Comparison of ENCODE assay signal across 8 cellular contexts in the genomic region with DNA sequence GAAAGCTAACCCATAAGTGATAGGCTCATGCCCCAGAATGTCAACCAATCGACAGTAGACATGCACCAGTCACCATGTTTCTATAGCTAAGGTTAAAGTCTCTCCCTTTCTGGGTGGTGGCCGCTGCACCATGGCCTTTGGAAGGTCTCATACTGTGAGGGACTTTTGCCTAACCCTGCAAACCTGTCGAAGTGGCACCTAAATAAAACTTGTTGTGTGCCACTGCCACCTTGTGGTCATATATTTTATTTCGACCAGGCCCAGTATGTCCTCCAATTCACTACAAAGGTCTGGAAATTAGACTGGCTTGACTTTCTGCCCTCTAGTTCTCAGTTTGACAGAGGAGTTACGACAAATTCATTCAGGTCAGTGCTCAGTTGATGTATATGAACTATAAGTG.
DNase-seq lines count a peak whose midpoint lies in the region; ATAC-seq lines count a peak whose summit lies in the region.

No MANE protein-coding gene starts in this region.

- peak; percentile 82 for DNase-seq in DMS53 (lab: John Stamatoyannopoulos, UW)
- peak; percentile 18 to 41 for DNase-seq in NOMO-1 (lab: John Stamatoyannopoulos, UW; ENCODE audit: unreplicated experiment in 2 of 2)
- peak; percentile 8 for DNase-seq in activated T-helper 2 cell treated with anti-CD3 and anti-CD28 coated beads, Interferon-gamma antibody, Interleukin-2, Interleukin-4, amounts not matched to agents 10 μg/mL and 5 μg/mL and 100 μg/mL, durations not matched to agents 14 hours and 24 hours and 36 hours (ENCODE audit: low spot score)
- peak; percentile 12 for DNase-seq in left ventricle myocardium superior
- peak; percentile 46 for DNase-seq in stimulated activated CD4-positive, alpha-beta T cell treated with anti-CD3 and anti-CD28 coated beads, Interleukin-15, amount 100 ng/mL, for 24 hours
- no peak for DNase-seq in DMS79 treated with DMSO at 0.1 percent for 48 hours (lab: John Stamatoyannopoulos, UW)

- intact Hi-C loops in activated T-helper 2 cell treated with anti-CD3 and anti-CD28 coated beads, Interferon-gamma antibody, Interleukin-2, Interleukin-4, amounts not matched to agents 10 μg/mL and 5 μg/mL and 100 μg/mL, durations not matched to agents 14 hours and 24 hours and 36 hours (cut with micrococcal nuclease) = no loop called here
- intact Hi-C loops in left ventricle myocardium superior (cut with micrococcal nuclease) = no loop called here

- H3K4me1 Mint-ChIP-seq in activated T-helper 2 cell treated with anti-CD3 and anti-CD28 coated beads, Interferon-gamma antibody, Interleukin-2, Interleukin-4, amounts not matched to agents 10 μg/mL and 5 μg/mL and 100 μg/mL, durations not matched to agents 14 hours and 24 hours and 36 hours (ENCODE audit: low read depth) = peaks cover 2% of the 10 kb centered on the region

- ATAC-seq in GM19372 (IDR thresholded peaks at IDR 0.05; ENCODE audit: low read depth, unreplicated experiment) (peak; percentile 84), HG03439 (IDR thresholded peaks at IDR 0.05; ENCODE audit: unreplicated experiment) (peak; percentile 54), left ventricle myocardium superior (no peak)

- H3K4me3 Mint-ChIP-seq in activated T-helper 2 cell treated with anti-CD3 and anti-CD28 coated beads, Interferon-gamma antibody, Interleukin-2, Interleukin-4, amounts not matched to agents 10 μg/mL and 5 μg/mL and 100 μg/mL, durations not matched to agents 14 hours and 24 hours and 36 hours (ENCODE audit: low read depth) = no peak overlapping the region

- no peaks in the 10 kb centered on the region for H3K36me3 Mint-ChIP-seq in activated T-helper 2 cell treated with anti-CD3 and anti-CD28 coated beads, Interferon-gamma antibody, Interleukin-2, Interleukin-4, amounts not matched to agents 10 μg/mL and 5 μg/mL and 100 μg/mL, durations not matched to agents 14 hours and 24 hours and 36 hours (ENCODE audit: low read depth)

- no peak overlapping the region for H3K27ac Mint-ChIP-seq in activated T-helper 2 cell treated with anti-CD3 and anti-CD28 coated beads, Interferon-gamma antibody, Interleukin-2, Interleukin-4, amounts not matched to agents 10 μg/mL and 5 μg/mL and 100 μg/mL, durations not matched to agents 14 hours and 24 hours and 36 hours

- H3K27me3 Mint-ChIP-seq in activated T-helper 2 cell treated with anti-CD3 and anti-CD28 coated beads, Interferon-gamma antibody, Interleukin-2, Interleukin-4, amounts not matched to agents 10 μg/mL and 5 μg/mL and 100 μg/mL, durations not matched to agents 14 hours and 24 hours and 36 hours (ENCODE audit: low read depth) = no peaks in the 10 kb centered on the region

- no peaks in the 10 kb centered on the region for H3K9me3 Mint-ChIP-seq in activated T-helper 2 cell treated with anti-CD3 and anti-CD28 coated beads, Interferon-gamma antibody, Interleukin-2, Interleukin-4, amounts not matched to agents 10 μg/mL and 5 μg/mL and 100 μg/mL, durations not matched to agents 14 hours and 24 hours and 36 hours
